Comparison of ENCODE assay signal across 8 cellular contexts in genomic region chr17:46264456-46265198, GRCh38. TPM values are rescaled to one million over a fixed set of nuclear protein-coding genes. Genes with fewer than 3 reads are reported as not detected.
DNase-seq lines count a peak whose midpoint lies in the region; ATAC-seq and FAIRE-seq lines count a peak whose summit lies in the region.

No MANE protein-coding gene starts in this region.

- peak overlapping the region; percentile 51 to 90 (median 52) for H3K4me3 Mint-ChIP-seq in T-cell

- no peak for FAIRE-seq in urothelium cell line (lab: Jason Lieb, UNC)

- H3K4me1 Mint-ChIP-seq in T-cell = peaks cover 33 to 44% (median 40%) of the 10 kb centered on the region in 3 donors

- CTCF ChIA-PET in T-cell (lab: Charles Lee) = interaction anchor here in 1 of 2 donors (0.6 kb wide), 1 partner anchor 1485 kb away, joined by 3 read pairs; no protein-coding TSS in a partner anchor

- peaks cover 0 to 10% of the 10 kb centered on the region in 2 donors for H3K27me3 Mint-ChIP-seq in T-cell

- H3K27ac Mint-ChIP-seq in T-cell = peak overlapping the region; percentile 95 to 96

- ATAC-seq in T-cell (replicated peaks in 1 of 4) = peak in 1 of 4 experiments; percentile 51

- H3K9me3 Mint-ChIP-seq in T-cell = no peaks in the 10 kb centered on the region

- no peaks in the 10 kb centered on the region for H3K36me3 Mint-ChIP-seq in T-cell

- DNase-seq in stimulated activated CD4-positive, alpha-beta T cell treated with anti-CD3 and anti-CD28 coated beads, Interleukin-15, amount 100 ng/mL, for 24 hours = peak; percentile 20
- no peak for DNase-seq in stimulated activated CD4-positive, alpha-beta T cell treated with anti-CD3 and anti-CD28 coated beads, Interleukin-4, amount 100 ng/mL, for 4 hours
- peak in 29 of 34 experiments; percentile 10 to 70 (median 46) for DNase-seq in T-cell
- DNase-seq in fibroblast of peridontal ligament (ENCODE audit: extremely low read depth) = peak; percentile 77
- DNase-seq in urothelium cell line (ENCODE audit: low spot score) = peak; percentile 62
- no peak for DNase-seq in NCI-H524 treated with DMSO at 0.1 percent for 48 hours (lab: John Stamatoyannopoulos, UW)
- no peak for DNase-seq in MV-4-11 (lab: John Stamatoyannopoulos, UW)
- no peak for DNase-seq in NCI-H2227 (lab: John Stamatoyannopoulos, UW; ENCODE audit: unreplicated experiment)

- POLR2A ChIA-PET in T-cell (lab: Charles Lee) = no interaction called here

RNA-seq across cellular contexts. Expression of gene LRRC37A, which starts 30.3 kb away (rescaled TPM):
- 10 to 100 TPM in 1 of 5 donors, 1 to 10 TPM in 4; 1.9 to 26.9 (median 4.5) TPM for total RNA-seq in T-cell

Comparison
In these comparisons a context has a peak if more than half of its experiments do, and no peak if none do; other contexts are left out.
1. DNase-seq: peak in stimulated activated CD4-positive, alpha-beta T cell treated with anti-CD3 and anti-CD28 coated beads, Interleukin-15, amount 100 ng/mL, for 24 hours (single experiment), T-cell (29 of 34), fibroblast of peridontal ligament (single experiment) and urothelium cell line (single experiment); none in stimulated activated CD4-positive, alpha-beta T cell treated with anti-CD3 and anti-CD28 coated beads, Interleukin-4, amount 100 ng/mL, for 4 hours (0 of 2), NCI-H524 treated with DMSO at 0.1 percent for 48 hours (single experiment), MV-4-11 (single experiment) and NCI-H2227 (single experiment).